11 cellular contexts compared by ENCODE assay signal in genomic region chr3:151903501-151903991, GRCh38. TPM values are rescaled to one million over a fixed set of nuclear protein-coding genes. Genes with fewer than 3 reads are reported as not detected.
DNase-seq lines count a peak whose midpoint lies in the region; ATAC-seq and TF ChIP-seq lines count a peak whose summit lies in the region.
"Had no signal": no experiment of that assay in that cellular context is flagged by ENCODE, and none has a peak within 500 bp of the region (broad histone marks: within the 10 kb centered on the region; RNA-seq: fewer than 3 reads in every experiment).

No MANE protein-coding gene starts in this region.

- H3K18ac ChIP-seq in trophoblast cell (ENCODE audit: low read length) = no peak overlapping the region

- H3K4me2 ChIP-seq in GM23338 (no peak overlapping the region), trophoblast cell (ENCODE audit: low read length) (no peak overlapping the region)

- no peaks in the 10 kb centered on the region for H3K9me2 ChIP-seq in GM23338 (ENCODE audit: insufficient read depth)

- no peak overlapping the region for H3K14ac ChIP-seq in trophoblast cell (ENCODE audit: low read length)

- no peak overlapping the region for H2BK12ac ChIP-seq in trophoblast cell (ENCODE audit: low read length)

- no peak overlapping the region for H4K8ac ChIP-seq in trophoblast cell (ENCODE audit: low read depth, low read length)

- no peaks in the 10 kb centered on the region for H3K36me3 Mint-ChIP-seq in GM23338 (ENCODE audit: low read depth)
- H3K36me3 Mint-ChIP-seq: activated naive CD8-positive, alpha-beta T cell treated with anti-CD3 and anti-CD28 coated beads, Interleukin-2, amount 10 ng/mL, durations not matched to agents 7 days and 5 days had no signal

- no peaks in the 10 kb centered on the region for H3K36me3 ChIP-seq in GM23338 (ENCODE audit: insufficient read depth)
- no peaks in the 10 kb centered on the region for H3K36me3 ChIP-seq in trophoblast cell (ENCODE audit: control insufficient read depth in 1 of 2, insufficient read depth in 2 of 2, low read length in 2 of 2)

- H2AFZ ChIP-seq in GM23338 (peak overlapping the region; percentile 45; the same call in 1 of the 2 replicates), trophoblast cell (ENCODE audit: insufficient read depth, low read length, poor library complexity) (no peak overlapping the region)

- no peak overlapping the region for H4K12ac ChIP-seq in trophoblast cell (ENCODE audit: low read depth, low read length)

- intact Hi-C loops in dorsolateral prefrontal cortex (cut with DNase I) = no loop called here

- H3F3A ChIP-seq in GM23338 (replicated peaks; ENCODE audit: low read depth) = no peaks in the 10 kb centered on the region

- H3K79me2 ChIP-seq in GM23338 (replicated peaks; ENCODE audit: insufficient read depth) (no peaks in the 10 kb centered on the region), trophoblast cell (ENCODE audit: control insufficient read depth, insufficient read depth, low read length, poor library complexity) (peaks cover 2% of the 10 kb centered on the region)

- H3K27me3 ChIP-seq in GM23338 (ENCODE audit: insufficient read depth) (no peaks in the 10 kb centered on the region), trophoblast cell (ENCODE audit: insufficient read depth, low read length) (no peaks in the 10 kb centered on the region), dorsolateral prefrontal cortex (no peaks in the 10 kb centered on the region)

- H4K20me1 ChIP-seq in GM23338 (replicated peaks; ENCODE audit: insufficient read depth) = no peaks in the 10 kb centered on the region

- no peak overlapping the region for H3K27ac Mint-ChIP-seq in GM23338
- H3K27ac Mint-ChIP-seq: activated naive CD8-positive, alpha-beta T cell treated with anti-CD3 and anti-CD28 coated beads, Interleukin-2, amount 10 ng/mL, durations not matched to agents 7 days and 5 days had no signal

- H2AK5ac ChIP-seq in trophoblast cell (ENCODE audit: low read length) = no peak overlapping the region

- no peak overlapping the region for H3K9ac ChIP-seq in trophoblast cell (ENCODE audit: low read length)

- TF ChIP-seq CTCF in GM23338 (conservative IDR thresholded peaks at IDR 0.05; ENCODE audit: low read depth in 2 of 2) (no peak), dorsolateral prefrontal cortex (IDR thresholded peaks at IDR 0.05 in 54 of 56, conservative IDR thresholded peaks at IDR 0.05 in 2 of 56; ENCODE audit: low read depth in 1 of 56, partially characterized antibody in 56 of 56) (no peak)

- H3K27ac ChIP-seq in GM23338 (ENCODE audit: low read depth) (no peak overlapping the region), trophoblast cell (ENCODE audit: low read depth, low read length) (peak overlapping the region; percentile 37), dorsolateral prefrontal cortex (no peak overlapping the region)

- H2BK5ac ChIP-seq in trophoblast cell (ENCODE audit: low read depth, low read length, poor library complexity) = no peak overlapping the region

- no peaks in the 10 kb centered on the region for H3K9me3 Mint-ChIP-seq in GM23338
- H3K9me3 Mint-ChIP-seq: activated naive CD8-positive, alpha-beta T cell treated with anti-CD3 and anti-CD28 coated beads, Interleukin-2, amount 10 ng/mL, durations not matched to agents 7 days and 5 days had no signal

- no CpG with 5 or more reads among the region's 2 CpGs for WGBS in trophoblast cell (ENCODE audit: extremely low coverage, insufficient coverage, insufficient read length)

- peak overlapping the region; percentile 14 for H2BK120ac ChIP-seq in trophoblast cell (ENCODE audit: insufficient read depth, low read length, poor library complexity)

- H4K91ac ChIP-seq in trophoblast cell (ENCODE audit: low read depth, low read length) = no peak overlapping the region

- peaks cover 5% of the 10 kb centered on the region for H3K79me1 ChIP-seq in trophoblast cell (ENCODE audit: low read length)

- DNase-seq in GM23338 (ENCODE audit: low spot score) (no peak), SK-MEL-5 (ENCODE audit: low read depth, low spot score) (peak; percentile 4), fibroblast of gingiva (ENCODE audit: low read depth) (peak; percentile 32), trophoblast cell (no peak), hepatic stellate cell (ENCODE audit: low spot score) (no peak), dorsolateral prefrontal cortex (no peak)
- DNase-seq: activated CD8-positive, alpha-beta memory T cell treated with anti-CD3 and anti-CD28 coated beads for 24 hours; activated naive CD8-positive, alpha-beta T cell treated with anti-CD3 and anti-CD28 coated beads, Interleukin-2, amount 10 ng/mL, durations not matched to agents 7 days and 5 days; midbrain had no signal

- H3K23ac ChIP-seq in trophoblast cell (ENCODE audit: low read length) = no peak overlapping the region

- H3K4me3 ChIP-seq in GM23338 = no peak overlapping the region
- no peak overlapping the region for H3K4me3 ChIP-seq in trophoblast cell (ENCODE audit: low read depth, low read length)
- H3K4me3 ChIP-seq in dorsolateral prefrontal cortex = no peak overlapping the region

- no peak for ATAC-seq in GM23338
- ATAC-seq in HG02642 (IDR thresholded peaks at IDR 0.05; ENCODE audit: poor library complexity, unreplicated experiment) = no peak
- ATAC-seq in GM18502 (IDR thresholded peaks at IDR 0.05; ENCODE audit: poor library complexity, unreplicated experiment) = no peak

- H3K4ac ChIP-seq in trophoblast cell (ENCODE audit: low read depth, low read length) = no peak overlapping the region

- in situ Hi-C loops in SK-MEL-5 (cut with HindIII; ENCODE audit: low pct_unique_long_range_greater_than_20kb, low sequenced_read_pairs) = no loop called here

- H3K9me3 ChIP-seq in trophoblast cell (ENCODE audit: insufficient read depth, low read depth, low read length) = no peaks in the 10 kb centered on the region

- H3K4me1 ChIP-seq in GM23338 (ENCODE audit: insufficient read depth) = no peaks in the 10 kb centered on the region
- peaks cover 8 to 16% of the 10 kb centered on the region in 2 experiments for H3K4me1 ChIP-seq in trophoblast cell (ENCODE audit: control insufficient read depth in 1 of 2, insufficient read depth in 2 of 2, low read length in 2 of 2)

- H3K27me3 Mint-ChIP-seq in GM23338 (ENCODE audit: insufficient read depth, low read depth, poor library complexity) = no peaks in the 10 kb centered on the region

- peaks cover 13% of the 10 kb centered on the region for H3K4me1 Mint-ChIP-seq in GM23338

- no peak overlapping the region for H3K4me3 Mint-ChIP-seq in GM23338
- H3K4me3 Mint-ChIP-seq: activated naive CD8-positive, alpha-beta T cell treated with anti-CD3 and anti-CD28 coated beads, Interleukin-2, amount 10 ng/mL, durations not matched to agents 7 days and 5 days had no signal

TF ChIP-seq in GM23338, 12 proteins besides CTCF, POLR2A, EP300 and RAD21 (continues in another document):
- TF ChIP-seq CREB1 (CRISPR knock-in tag; IDR thresholded peaks at IDR 0.05; ENCODE audit: low read depth) (no peak), STAT1 (IDR thresholded peaks at IDR 0.05; ENCODE audit: unreplicated experiment) (no peak), NANOG (IDR thresholded peaks at IDR 0.05; ENCODE audit: borderline replicate concordance) (no peak), ZNF114 (CRISPR knock-in tag; IDR thresholded peaks at IDR 0.05) (no peak), EZH2 (IDR thresholded peaks at IDR 0.05; ENCODE audit: low read depth, unreplicated experiment) (no peak), ZNF331 (CRISPR knock-in tag; IDR thresholded peaks at IDR 0.05; ENCODE audit: low read depth) (no peak)

RNA-seq across cellular contexts. Expression of gene SUCNR1, which starts 30.1 kb away (rescaled TPM):
- total RNA-seq in GM23338 (2014; rRNA removed; shearing (Covaris generic)) = not detected in 2 replicates
- not detected in 2 replicates for polyA plus RNA-seq in GM23338 (2016; fragmentation: Nextera tagmentation; extraction: Ambion mirVana)
- 0.03 TPM in 1 of 2 replicates, not detected in the other for total RNA-seq in SK-MEL-5 (2014; rRNA removed; shearing (Covaris generic))
- polyA plus RNA-seq in SK-MEL-5 (2015; cell fraction: cytosol; rRNA removed) = 0.05 and 0.10 TPM in 2 replicates
- 0.17 TPM in 1 of 2 replicates, not detected in the other for polyA plus RNA-seq in SK-MEL-5 (2015; cell fraction: nucleus; rRNA removed)
- 0.07 and 0.08 TPM in 2 replicates for polyA plus RNA-seq in trophoblast cell (2013)
- total RNA-seq in dorsolateral prefrontal cortex = under 1 TPM in 71 of 120 experiments, not detected in 49; 0.10 to 0.60 (median 0.22) TPM

Comparison
In these comparisons a context has a peak if more than half of its experiments do, and no peak if none do; other contexts are left out.
1. DNase-seq: peak in SK-MEL-5 (single experiment) and fibroblast of gingiva (single experiment); none in GM23338 (single experiment), trophoblast cell (0 of 2), hepatic stellate cell (single experiment) and dorsolateral prefrontal cortex (0 of 10).